Comparison of ENCODE assay signal across 1 cellular context in genomic region chr14:23094666-23095195, GRCh38.
TF ChIP-seq lines count a peak whose summit lies in the region.

Gene ACIN1 (minus strand): TSS chr14:23095136. CDS start chr14:23095112, 24 bp downstream.

TF ChIP-seq in HepG2, 621 proteins besides CTCF, POLR2A, EP300 and RAD21 (continued from another document and continues in another):
- TF ChIP-seq ZNF407 (CRISPR knock-in tag; IDR thresholded peaks at IDR 0.05; ENCODE audit: not compliant biosample characterization) (peak; percentile 92), RXRA (CRISPR knock-in tag; IDR thresholded peaks at IDR 0.05) (peak; percentile 93; the same call in 1 of the 2 replicates), EED (CRISPR knock-in tag; IDR thresholded peaks at IDR 0.05) (peak; percentile 99), NR2F2 (IDR thresholded peaks at IDR 0.05; ENCODE audit: borderline replicate concordance, low read depth) (no peak), THRA (CRISPR knock-in tag; IDR thresholded peaks at IDR 0.05; ENCODE audit: borderline replicate concordance) (peak; percentile 80), ZNF335 (CRISPR knock-in tag; IDR thresholded peaks at IDR 0.05) (peak; percentile 67; the same call in 1 of the 2 replicates), PRMT3 (CRISPR knock-in tag; IDR thresholded peaks at IDR 0.05; ENCODE audit: borderline replicate concordance, low read depth) (no peak), NRL (CRISPR knock-in tag; IDR thresholded peaks at IDR 0.05; ENCODE audit: borderline replicate concordance) (peak; percentile 99), TAF1 (CRISPR knock-in tag; IDR thresholded peaks at IDR 0.05) (peak; percentile 100), ZNF891 (CRISPR knock-in tag; IDR thresholded peaks at IDR 0.05) (peak; percentile 89; the same call in 1 of the 2 replicates), ZNF614 (CRISPR knock-in tag; IDR thresholded peaks at IDR 0.05; ENCODE audit: borderline replicate concordance) (peak; percentile 46), SNAPC5 (CRISPR knock-in tag; IDR thresholded peaks at IDR 0.05; ENCODE audit: borderline replicate concordance) (peak; percentile 95), FOXA3 (CRISPR knock-in tag; IDR thresholded peaks at IDR 0.05) (no peak; the same call in 1 of the 2 replicates), ZIK1 (CRISPR knock-in tag; IDR thresholded peaks at IDR 0.05; ENCODE audit: borderline replicate concordance, low read depth) (peak; percentile 97), ZFP91 (CRISPR knock-in tag; IDR thresholded peaks at IDR 0.05; ENCODE audit: borderline replicate concordance) (peak; percentile 98), PBX2 (CRISPR knock-in tag; IDR thresholded peaks at IDR 0.05) (no peak; the same call in 1 of the 2 replicates), CBX2 (IDR thresholded peaks at IDR 0.05; ENCODE audit: low read depth, low read length) (no peak), CBX2 (CRISPR knock-in tag; IDR thresholded peaks at IDR 0.05; ENCODE audit: low read depth) (peak; percentile 91; the same call in 1 of the 2 replicates), AFF4 (CRISPR knock-in tag; IDR thresholded peaks at IDR 0.05) (peak; percentile 38), RCOR2 (CRISPR knock-in tag; IDR thresholded peaks at IDR 0.05) (no peak), ELF1 (CRISPR knock-in tag; IDR thresholded peaks at IDR 0.05) (no peak), NFAT5 (CRISPR knock-in tag; IDR thresholded peaks at IDR 0.05) (peak; percentile 85), ZMYM2 (CRISPR knock-in tag; IDR thresholded peaks at IDR 0.05) (no peak), ZNF773 (CRISPR knock-in tag; IDR thresholded peaks at IDR 0.05; ENCODE audit: borderline replicate concordance) (peak; percentile 96; the same call in 1 of the 2 replicates), MIXL1 (CRISPR knock-in tag; IDR thresholded peaks at IDR 0.05) (peak; percentile 79; the same call in 1 of the 2 replicates), ZNF317 (CRISPR knock-in tag; IDR thresholded peaks at IDR 0.05) (peak; percentile 95), CENPBD1 (CRISPR knock-in tag; IDR thresholded peaks at IDR 0.05; ENCODE audit: borderline replicate concordance, low read depth) (no peak; the same call in 1 of the 2 replicates), ZNF136 (CRISPR knock-in tag; IDR thresholded peaks at IDR 0.05; ENCODE audit: low read depth) (peak; percentile 48; the same call in 1 of the 2 replicates), NR2F6 (IDR thresholded peaks at IDR 0.05) (no peak), NR2F6 (CRISPR knock-in tag; IDR thresholded peaks at IDR 0.05) (peak; percentile 51), TARDBP (CRISPR knock-in tag; IDR thresholded peaks at IDR 0.05) (peak; percentile 92), KDM4B (CRISPR knock-in tag; IDR thresholded peaks at IDR 0.05) (peak; percentile 89; the same call in 1 of the 2 replicates), SMAD9 (CRISPR knock-in tag; IDR thresholded peaks at IDR 0.05) (peak; percentile 98), SYNCRIP (IDR thresholded peaks at IDR 0.05; ENCODE audit: insufficient read depth, low read depth, low read length) (no peak), ZNF572 (CRISPR knock-in tag; IDR thresholded peaks at IDR 0.05) (peak; percentile 67; the same call in 1 of the 2 replicates), ZBTB3 (CRISPR knock-in tag; IDR thresholded peaks at IDR 0.05; ENCODE audit: borderline replicate concordance, low read depth) (no peak; the same call in none of the 2 replicates), NBN (conservative IDR thresholded peaks at IDR 0.05) (no peak), CBX5 (CRISPR knock-in tag; IDR thresholded peaks at IDR 0.05; ENCODE audit: borderline replicate concordance) (peak; percentile 75; the same call in 1 of the 2 replicates), ZNF383 (CRISPR knock-in tag; IDR thresholded peaks at IDR 0.05; ENCODE audit: borderline replicate concordance) (peak; percentile 99; the same call in 1 of the 2 replicates)
